Comparison of ENCODE assay signal across 1 cellular context in the genomic region with DNA sequence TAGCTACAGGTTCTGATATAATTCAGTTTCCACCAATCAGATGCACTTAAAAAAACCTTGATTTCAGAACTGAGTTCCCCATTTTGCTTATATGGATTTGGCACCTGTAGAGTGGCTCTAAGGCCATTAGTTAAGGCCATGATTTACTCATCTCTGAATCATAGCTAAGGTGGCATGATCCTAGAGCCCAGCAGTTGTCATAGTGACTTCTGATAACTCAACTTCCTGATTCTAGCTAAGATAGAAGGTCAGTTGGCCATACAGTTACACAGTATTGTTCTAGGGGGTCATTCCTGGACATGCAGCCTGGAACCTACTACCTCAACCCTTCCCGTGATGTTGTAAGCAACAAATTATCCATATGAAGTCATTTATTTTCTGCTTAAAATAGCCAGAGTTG.
TF ChIP-seq lines count a peak whose summit lies in the region.

No MANE protein-coding gene starts in this region.

TF ChIP-seq in endothelial cell of umbilical vein, 7 proteins besides CTCF, POLR2A, EP300 and RAD21 (continued from another document):
- TF ChIP-seq MYC (IDR thresholded peaks at IDR 0.05; ENCODE audit: low read depth, low read length) = no peak
- TF ChIP-seq FOS (IDR thresholded peaks at IDR 0.05; ENCODE audit: borderline replicate concordance, insufficient read depth, low read length) = peak; percentile 42
- TF ChIP-seq JUN (IDR thresholded peaks at IDR 0.05; ENCODE audit: borderline replicate concordance, insufficient read depth, insufficient read length, low read depth) = no peak
